Comparison of ENCODE assay signal across 30 cellular contexts in the genomic region with DNA sequence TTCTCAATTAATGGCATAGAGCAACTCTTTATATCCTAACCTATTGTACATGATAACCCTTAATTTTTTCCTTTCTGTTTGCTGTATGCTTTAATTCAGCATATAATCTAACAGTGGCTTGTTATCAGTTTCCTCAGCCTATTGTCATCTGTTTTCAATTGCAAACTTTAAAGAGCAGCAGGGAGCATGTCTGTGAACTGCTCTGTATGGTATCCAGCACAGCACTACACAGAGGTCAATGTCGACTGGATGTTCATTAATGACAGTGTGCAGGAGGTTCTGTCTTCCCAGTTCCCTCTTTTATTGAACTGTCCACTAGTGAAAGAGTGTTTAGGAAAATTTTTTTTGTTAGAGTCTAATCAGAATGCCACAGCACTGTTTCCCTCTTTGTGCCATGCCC.
"Had no signal": no experiment of that assay in that cellular context is flagged by ENCODE, and none has a peak within 500 bp of the region (broad histone marks: within the 10 kb centered on the region; RNA-seq: fewer than 3 reads in every experiment).

No MANE protein-coding gene starts in this region.

- H3K27ac ChIP-seq: neutrophil, pancreas, prostate gland, skin epidermis, spleen, suprapubic skin, testis, tibial artery, transverse colon, upper lobe of right lung, uterus had no signal

- ATAC-seq: naive thymus-derived CD8-positive, alpha-beta T cell; natural killer cell treated with Interleukin-12 subunit alpha and Interleukin-12 subunit beta and Interleukin-15 and Interleukin-18, amount 100 ng/mL, for 72 hours; pancreas; right cardiac atrium; sciatic nerve; stimulated activated memory B cell treated with anti-CD40 and anti-IgM and Interleukin-4, amounts not matched to agents 10 μg/mL and 1 μg/mL and 100 μg/mL, for 72 hours; stimulated activated naive CD8-positive, alpha-beta T cell treated with anti-CD3 and anti-CD28 coated beads, Interleukin-15, amount 100 ng/mL, for 72 hours; stimulated activated naive CD8-positive, alpha-beta T cell treated with anti-CD3 and anti-CD28 coated beads, Interleukin-15, Interleukin-2, amounts not matched to agents 100 U/mL and 50 U/mL, for 24 hours; upper lobe of right lung had no signal

- H3K4me1 Mint-ChIP-seq: naive thymus-derived CD8-positive, alpha-beta T cell; nephron progenitor cell; stimulated activated memory B cell treated with anti-CD40 and anti-IgM and Interleukin-4, amounts not matched to agents 10 μg/mL and 1 μg/mL and 100 μg/mL, for 72 hours; stimulated activated naive CD8-positive, alpha-beta T cell treated with anti-CD3 and anti-CD28 coated beads, Interleukin-15, amount 100 ng/mL, for 72 hours had no signal

- H3K4me3 Mint-ChIP-seq: naive thymus-derived CD8-positive, alpha-beta T cell; natural killer cell treated with Interleukin-12 subunit alpha and Interleukin-12 subunit beta and Interleukin-15 and Interleukin-18, amount 100 ng/mL, for 72 hours; nephron progenitor cell; neural crest cell; stimulated activated memory B cell treated with anti-CD40 and anti-IgM and Interleukin-4, amounts not matched to agents 10 μg/mL and 1 μg/mL and 100 μg/mL, for 72 hours; stimulated activated naive CD8-positive, alpha-beta T cell treated with anti-CD3 and anti-CD28 coated beads, Interleukin-15, amount 100 ng/mL, for 72 hours; type B pancreatic cell had no signal

- H3K9me3 ChIP-seq: neutrophil, pancreas, prostate gland, suprapubic skin, testis, tibial artery, transverse colon, upper lobe of right lung, uterus had no signal

- H3K27me3 ChIP-seq: neutrophil, pancreas, suprapubic skin, testis, tibial artery, transverse colon, upper lobe of right lung, uterus had no signal

- H3K27ac Mint-ChIP-seq: naive thymus-derived CD8-positive, alpha-beta T cell; natural killer cell treated with Interleukin-12 subunit alpha and Interleukin-12 subunit beta and Interleukin-15 and Interleukin-18, amount 100 ng/mL, for 72 hours; nephron progenitor cell; stimulated activated memory B cell treated with anti-CD40 and anti-IgM and Interleukin-4, amounts not matched to agents 10 μg/mL and 1 μg/mL and 100 μg/mL, for 72 hours; stimulated activated naive CD8-positive, alpha-beta T cell treated with anti-CD3 and anti-CD28 coated beads, Interleukin-15, amount 100 ng/mL, for 72 hours; type B pancreatic cell had no signal

- H3K36me3 ChIP-seq: neutrophil, pancreas, prostate gland, spleen, suprapubic skin, tibial artery, transverse colon, upper lobe of right lung, uterus had no signal

- H3K9me3 Mint-ChIP-seq: nephron progenitor cell; neural crest cell; stimulated activated naive CD8-positive, alpha-beta T cell treated with anti-CD3 and anti-CD28 coated beads, Interleukin-15, amount 100 ng/mL, for 72 hours; type B pancreatic cell had no signal

- H3K4me3 ChIP-seq: pancreas, prostate gland, skin epidermis, smooth muscle cell, spleen, suprapubic skin, testis, tibial artery, transverse colon, upper lobe of right lung, uterus had no signal

- DNase-seq: naive thymus-derived CD8-positive, alpha-beta T cell; nephron progenitor cell; nucleus accumbens; pancreas; right cardiac atrium; spleen; stimulated activated CD4-positive, alpha-beta T cell treated with anti-CD3 and anti-CD28 coated beads, Interleukin-12 subunit alpha, Interleukin-12 subunit beta, amount 100 ng/mL, for 4 hours; stimulated activated CD4-positive, alpha-beta T cell treated with anti-CD3 and anti-CD28 coated beads, Interleukin-1b, Interleukin-23, amount 100 ng/mL, for 48 hours; stimulated activated CD4-positive, alpha-beta T cell treated with anti-CD3 and anti-CD28 coated beads, Interleukin-4, amount 100 ng/mL, for 1 hour; stimulated activated CD4-positive, alpha-beta T cell treated with anti-CD3 and anti-CD28 coated beads, Interleukin-4, amount 100 ng/mL, for 4 hours; stimulated activated CD8-positive, alpha-beta memory T cell treated with anti-CD3 and anti-CD28 coated beads, Interleukin-4, amount 100 ng/mL, for 48 hours; stimulated activated naive CD4-positive, alpha-beta T cell; stimulated activated naive CD8-positive, alpha-beta T cell treated with anti-CD3 and anti-CD28 coated beads, Interleukin-15, amount 100 ng/mL, for 72 hours; stimulated activated naive CD8-positive, alpha-beta T cell treated with anti-CD3 and anti-CD28 coated beads, Interleukin-15, Interleukin-2, amounts not matched to agents 100 U/mL and 50 U/mL, for 24 hours; substantia nigra; testis; tibial artery; transverse colon; upper lobe of right lung; uterus had no signal

- H3K27me3 Mint-ChIP-seq: naive thymus-derived CD8-positive, alpha-beta T cell; natural killer cell treated with Interleukin-12 subunit alpha and Interleukin-12 subunit beta and Interleukin-15 and Interleukin-18, amount 100 ng/mL, for 72 hours; stimulated activated memory B cell treated with anti-CD40 and anti-IgM and Interleukin-4, amounts not matched to agents 10 μg/mL and 1 μg/mL and 100 μg/mL, for 72 hours; stimulated activated naive CD8-positive, alpha-beta T cell treated with anti-CD3 and anti-CD28 coated beads, Interleukin-15, amount 100 ng/mL, for 72 hours had no signal

- H3K4me1 ChIP-seq: pancreas, prostate gland, spleen, suprapubic skin, testis, transverse colon, upper lobe of right lung, uterus had no signal

- H3K36me3 Mint-ChIP-seq: naive thymus-derived CD8-positive, alpha-beta T cell; natural killer cell treated with Interleukin-12 subunit alpha and Interleukin-12 subunit beta and Interleukin-15 and Interleukin-18, amount 100 ng/mL, for 72 hours; stimulated activated memory B cell treated with anti-CD40 and anti-IgM and Interleukin-4, amounts not matched to agents 10 μg/mL and 1 μg/mL and 100 μg/mL, for 72 hours had no signal
